Comparison of ENCODE assay signal across 11 cellular contexts in the genomic region with DNA sequence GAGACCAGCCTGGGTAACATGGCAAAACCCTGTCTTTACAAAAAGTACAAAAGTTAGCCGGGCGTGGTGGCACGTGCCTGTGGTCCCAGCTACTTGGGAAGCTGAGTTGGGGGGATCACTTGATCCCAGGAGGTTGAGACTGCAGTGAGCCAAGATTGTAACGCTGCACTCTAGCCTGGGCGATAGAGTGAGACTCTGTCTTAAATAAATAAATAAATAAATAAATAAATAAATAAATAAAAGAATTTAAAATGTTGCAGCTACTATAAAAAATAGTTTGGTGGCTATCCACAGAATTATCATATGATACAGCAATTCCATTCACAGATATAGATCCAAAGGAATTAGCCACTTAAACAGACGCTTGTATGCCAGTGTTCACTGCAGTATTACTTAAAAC.
"Had no signal": no experiment of that assay in that cellular context is flagged by ENCODE, and none has a peak within 500 bp of the region (broad histone marks: within the 10 kb centered on the region; RNA-seq: fewer than 3 reads in every experiment).

No MANE protein-coding gene starts in this region.

- FAIRE-seq: H1, H54 had no signal

- ATAC-seq: GM23338, HCT116 had no signal

- H3K4me3 ChIP-seq: GM23248, GM23338, HAP-1 had no signal

- H3K27ac ChIP-seq: GM23248 had no signal

- H3K36me3 ChIP-seq: HAP-1 had no signal

- H3K9me3 ChIP-seq: HAP-1 had no signal

- H3K4me2 ChIP-seq: GM23338 had no signal

- H3K9ac ChIP-seq: GM23248 had no signal

- DNase-seq: GM23248, GOT3, H7, H9, HCEC 1CT, HFFc6 had no signal

- H2AFZ ChIP-seq: GM23248, GM23338 had no signal
